ENCODE assay signal across 9 cellular contexts in genomic region chr17:78838574-78839005, GRCh38. TPM values are rescaled to one million over a fixed set of nuclear protein-coding genes. Genes with fewer than 3 reads are reported as not detected.
DNase-seq lines count a peak whose midpoint lies in the region; ATAC-seq, FAIRE-seq and TF ChIP-seq lines count a peak whose summit lies in the region.
"Had no signal": no experiment of that assay in that cellular context is flagged by ENCODE, and none has a peak within 500 bp of the region (broad histone marks: within the 10 kb centered on the region; RNA-seq: fewer than 3 reads in every experiment).

No MANE protein-coding gene starts in this region.

- no peaks in the 10 kb centered on the region for H3K9me3 Mint-ChIP-seq in activated naive CD4-positive, alpha-beta T cell treated with anti-CD3 and anti-CD28 coated beads, Interleukin-2, amount 10 ng/mL, durations not matched to agents 7 days and 5 days

- H3K4me2 ChIP-seq in keratinocyte (ENCODE audit: control insufficient read depth, extremely low read depth, insufficient read depth, low read depth, low read length): peak overlapping the region; percentile 67

- H3K4me3 ChIP-seq in keratinocyte (ENCODE audit: control insufficient read depth in 2 of 3, extremely low read depth in 1 of 3, insufficient read depth in 2 of 3, low read depth in 1 of 3, low read length in 3 of 3) (peak overlapping the region in 2 of 3 experiments; percentile 67 to 89), thoracic aorta (peak overlapping the region; percentile 96)

- H3K36me3 Mint-ChIP-seq in activated naive CD4-positive, alpha-beta T cell treated with anti-CD3 and anti-CD28 coated beads, Interleukin-2, amount 10 ng/mL, durations not matched to agents 7 days and 5 days: peaks cover 33% of the 10 kb centered on the region

- dilution Hi-C loops in keratinocyte (cut with MboI; ENCODE audit: extremely low pct_ligation_motif_present, low sequenced_read_pairs): no loop called here

- H3K27me3 ChIP-seq in keratinocyte (ENCODE audit: control insufficient read depth, extremely low read depth, insufficient read depth, low read length) (no peaks in the 10 kb centered on the region), thoracic aorta (replicated peaks; ENCODE audit: insufficient read depth) (no peaks in the 10 kb centered on the region)

- no peak overlapping the region for H2AFZ ChIP-seq in keratinocyte (ENCODE audit: control insufficient read depth, low read length)

- peak overlapping the region; percentile 94 for H3K9ac ChIP-seq in keratinocyte (ENCODE audit: control insufficient read depth, extremely low read depth, insufficient read depth, low read length)

- H3K27ac Mint-ChIP-seq in activated naive CD4-positive, alpha-beta T cell treated with anti-CD3 and anti-CD28 coated beads, Interleukin-2, amount 10 ng/mL, durations not matched to agents 7 days and 5 days: peak overlapping the region; percentile 99

- peaks cover 43% of the 10 kb centered on the region for H3K4me1 Mint-ChIP-seq in activated naive CD4-positive, alpha-beta T cell treated with anti-CD3 and anti-CD28 coated beads, Interleukin-2, amount 10 ng/mL, durations not matched to agents 7 days and 5 days

- DNase-seq in activated naive CD4-positive, alpha-beta T cell treated with anti-CD3 and anti-CD28 coated beads, Interleukin-2, amount 10 ng/mL, durations not matched to agents 7 days and 5 days: no peak
- no peak for DNase-seq in activated naive CD4-positive, alpha-beta T cell treated with anti-CD3 and anti-CD28 coated beads, Interleukin-2, amount 50 U/mL, for 16 hours
- DNase-seq in keratinocyte (ENCODE audit: low read depth, low spot score) (no peak), thoracic aorta (ENCODE audit: low spot score) (no peak), foreskin melanocyte (no peak), SIG-M5 (lab: John Stamatoyannopoulos, UW) (no peak)
- DNase-seq: activated CD4-positive, alpha-beta T cell treated with anti-CD3 and anti-CD28 coated beads for 48 hours had no signal

- H3K36me3 ChIP-seq in keratinocyte (ENCODE audit: control insufficient read depth in 2 of 2, extremely low read depth in 1 of 2, insufficient read depth in 2 of 2, low read length in 2 of 2): peaks cover 27 to 38% of the 10 kb centered on the region in 2 experiments
- peaks cover 32% of the 10 kb centered on the region for H3K36me3 ChIP-seq in thoracic aorta

- H4K20me1 ChIP-seq in keratinocyte (ENCODE audit: control insufficient read depth, extremely low read depth, insufficient read depth, low read length): peaks cover 13% of the 10 kb centered on the region

- H3K27ac ChIP-seq in VCaP: peak overlapping the region; percentile 98
- peak overlapping the region; percentile 83 for H3K27ac ChIP-seq in keratinocyte (ENCODE audit: control insufficient read depth, insufficient read depth, low read length)
- H3K27ac ChIP-seq in thoracic aorta: no peak overlapping the region

- H3K27me3 Mint-ChIP-seq in activated naive CD4-positive, alpha-beta T cell treated with anti-CD3 and anti-CD28 coated beads, Interleukin-2, amount 10 ng/mL, durations not matched to agents 7 days and 5 days: peaks cover 3% of the 10 kb centered on the region

- peak overlapping the region; percentile 98 for H3K4me3 Mint-ChIP-seq in activated naive CD4-positive, alpha-beta T cell treated with anti-CD3 and anti-CD28 coated beads, Interleukin-2, amount 10 ng/mL, durations not matched to agents 7 days and 5 days

- peaks cover 18% of the 10 kb centered on the region for H3K4me1 ChIP-seq in keratinocyte (ENCODE audit: control insufficient read depth, extremely low read depth, insufficient read depth, low read length)
- peaks cover 6 to 33% of the 10 kb centered on the region in 2 donors for H3K4me1 ChIP-seq in thoracic aorta (ENCODE audit: control insufficient read depth in 1 of 2, low read depth in 2 of 2)

- H3K9me3 ChIP-seq in keratinocyte (ENCODE audit: control insufficient read depth, low read depth, low read length) (no peaks in the 10 kb centered on the region), thoracic aorta (no peaks in the 10 kb centered on the region)

- ATAC-seq in thoracic aorta (ENCODE audit: insufficient number of reproducible peaks, low FRiP score, low read depth): no peak
- no peak for ATAC-seq in HG02870 (IDR thresholded peaks at IDR 0.05; ENCODE audit: unreplicated experiment)

- FAIRE-seq in keratinocyte (lab: Jason Lieb, UNC): no peak

- CTCF ChIA-PET in activated naive CD4-positive, alpha-beta T cell treated with anti-CD3 and anti-CD28 coated beads, Interleukin-2, amount 10 ng/mL, durations not matched to agents 7 days and 5 days (lab: Charles Lee): no interaction called here

- TF ChIP-seq CTCF in VCaP (conservative IDR thresholded peaks at IDR 0.05): no peak
- TF ChIP-seq CTCF in keratinocyte (optimal IDR thresholded peaks at IDR 0.05 in 1 of 3, IDR thresholded peaks at IDR 0.05 in 1 of 3, conservative IDR thresholded peaks at IDR 0.05 in 1 of 3; ENCODE audit: extremely low read depth in 1 of 3, insufficient read depth in 2 of 3, low read length in 3 of 3): no peak
- TF ChIP-seq CTCF in thoracic aorta (IDR thresholded peaks at IDR 0.05): no peak

- peaks cover 50% of the 10 kb centered on the region for H3K79me2 ChIP-seq in keratinocyte (ENCODE audit: control insufficient read depth, insufficient read depth, low read length)

- no peaks in the 10 kb centered on the region for H3K9me1 ChIP-seq in keratinocyte (ENCODE audit: control insufficient read depth, extremely low read depth, insufficient read depth, low read length)

RNA-seq across cellular contexts. Expression of gene USP36, which starts 2.0 kb away (rescaled TPM):
- polyA plus RNA-seq in keratinocyte: 20.5 to 33.1 TPM (median 25.2 TPM) in 3 replicates
- polyA plus RNA-seq in keratinocyte (2011; ENCODE audit: low read depth): 31.5 TPM
- 21.6 and 24.5 TPM in 2 replicates for polyA plus RNA-seq in keratinocyte (2011; cell fraction: cytosol; rRNA removed)
- 103 and 115 TPM in 2 replicates for polyA plus RNA-seq in keratinocyte (2011; cell fraction: nucleus; rRNA removed)
- 29.7 and 39.1 TPM in 2 replicates for polyA plus RNA-seq in keratinocyte (2012; ENCODE audit: low replicate concordance)
- polyA minus RNA-seq in keratinocyte: 34.0 to 79.8 TPM (median 57.4 TPM) in 3 replicates
- polyA minus RNA-seq in keratinocyte (2011; cell fraction: cytosol; rRNA and poly(A)+ RNA removed): 14.2 TPM
- polyA minus RNA-seq in keratinocyte (2011; cell fraction: nucleus; rRNA and poly(A)+ RNA removed): 36.2 and 64.4 TPM in 2 replicates
- total RNA-seq in thoracic aorta: 10 to 100 TPM; 40.3 to 95.9 TPM

RNA-seq across cellular contexts. Expression of gene CYTH1, which starts 56.5 kb away (rescaled TPM):
- 27.7 to 28.3 TPM (median 28.2 TPM) in 3 replicates for polyA plus RNA-seq in keratinocyte
- polyA plus RNA-seq in keratinocyte (2011; ENCODE audit: low read depth): 98.7 TPM
- 21.0 and 24.8 TPM in 2 replicates for polyA plus RNA-seq in keratinocyte (2011; cell fraction: cytosol; rRNA removed)
- 105 and 110 TPM in 2 replicates for polyA plus RNA-seq in keratinocyte (2011; cell fraction: nucleus; rRNA removed)
- polyA plus RNA-seq in keratinocyte (2012; ENCODE audit: low replicate concordance): 22.2 and 26.4 TPM in 2 replicates
- 23.2 to 43.0 TPM (median 23.9 TPM) in 3 replicates for polyA minus RNA-seq in keratinocyte
- polyA minus RNA-seq in keratinocyte (2011; cell fraction: cytosol; rRNA and poly(A)+ RNA removed): 20.5 TPM
- 34.0 and 50.7 TPM in 2 replicates for polyA minus RNA-seq in keratinocyte (2011; cell fraction: nucleus; rRNA and poly(A)+ RNA removed)
- total RNA-seq in thoracic aorta: 10 to 100 TPM; 79.2 to 79.4 TPM

Comparison
In these comparisons a context has a peak if more than half of its experiments do, and no peak if none do; other contexts are left out.
1. H3K27ac ChIP-seq: peak in VCaP (single experiment) and keratinocyte (single experiment); none in thoracic aorta (0 of 2).